Comparison of ENCODE assay signal across 1 cellular context in the genomic region with DNA sequence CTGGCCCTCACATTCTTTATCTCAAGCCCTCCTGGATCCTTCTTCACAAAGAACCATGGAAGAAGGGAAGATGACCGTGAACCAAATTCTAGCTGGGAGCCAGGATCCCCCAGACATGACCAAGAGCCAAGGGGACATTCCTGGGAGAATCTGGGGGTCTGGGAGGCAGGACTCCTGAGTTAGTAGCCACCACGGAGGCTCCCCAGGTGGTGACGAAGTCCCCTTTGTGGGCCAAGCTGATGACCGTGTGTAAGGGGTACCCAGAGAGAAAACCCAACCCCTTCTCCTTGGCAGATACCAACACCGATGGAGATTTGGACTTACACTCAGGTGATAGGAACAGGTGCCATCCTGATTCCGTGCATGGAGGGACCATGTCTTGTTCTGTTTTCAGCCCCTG.
TF ChIP-seq lines count a peak whose summit lies in the region.

No MANE protein-coding gene starts in this region.

TF ChIP-seq in GM23338, 12 proteins besides CTCF, POLR2A, EP300 and RAD21 (continued from another document):
- TF ChIP-seq, protein P1, sequence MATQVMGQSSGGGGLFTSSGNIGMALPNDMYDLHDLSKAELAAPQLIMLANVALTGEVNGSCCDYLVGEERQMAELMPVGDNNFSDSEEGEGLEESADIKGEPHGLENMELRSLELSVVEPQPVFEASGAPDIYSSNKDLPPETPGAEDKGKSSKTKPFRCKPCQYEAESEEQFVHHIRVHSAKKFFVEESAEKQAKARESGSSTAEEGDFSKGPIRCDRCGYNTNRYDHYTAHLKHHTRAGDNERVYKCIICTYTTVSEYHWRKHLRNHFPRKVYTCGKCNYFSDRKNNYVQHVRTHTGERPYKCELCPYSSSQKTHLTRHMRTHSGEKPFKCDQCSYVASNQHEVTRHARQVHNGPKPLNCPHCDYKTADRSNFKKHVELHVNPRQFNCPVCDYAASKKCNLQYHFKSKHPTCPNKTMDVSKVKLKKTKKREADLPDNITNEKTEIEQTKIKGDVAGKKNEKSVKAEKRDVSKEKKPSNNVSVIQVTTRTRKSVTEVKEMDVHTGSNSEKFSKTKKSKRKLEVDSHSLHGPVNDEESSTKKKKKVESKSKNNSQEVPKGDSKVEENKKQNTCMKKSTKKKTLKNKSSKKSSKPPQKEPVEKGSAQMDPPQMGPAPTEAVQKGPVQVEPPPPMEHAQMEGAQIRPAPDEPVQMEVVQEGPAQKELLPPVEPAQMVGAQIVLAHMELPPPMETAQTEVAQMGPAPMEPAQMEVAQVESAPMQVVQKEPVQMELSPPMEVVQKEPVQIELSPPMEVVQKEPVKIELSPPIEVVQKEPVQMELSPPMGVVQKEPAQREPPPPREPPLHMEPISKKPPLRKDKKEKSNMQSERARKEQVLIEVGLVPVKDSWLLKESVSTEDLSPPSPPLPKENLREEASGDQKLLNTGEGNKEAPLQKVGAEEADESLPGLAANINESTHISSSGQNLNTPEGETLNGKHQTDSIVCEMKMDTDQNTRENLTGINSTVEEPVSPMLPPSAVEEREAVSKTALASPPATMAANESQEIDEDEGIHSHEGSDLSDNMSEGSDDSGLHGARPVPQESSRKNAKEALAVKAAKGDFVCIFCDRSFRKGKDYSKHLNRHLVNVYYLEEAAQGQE (IDR thresholded peaks at IDR 0.05; ENCODE audit: unreplicated experiment) = no peak
- TF ChIP-seq NANOG (IDR thresholded peaks at IDR 0.05; ENCODE audit: borderline replicate concordance) (no peak), POLR2AphosphoS5 (IDR thresholded peaks at IDR 0.05; ENCODE audit: low read depth) (no peak), EZH2 (IDR thresholded peaks at IDR 0.05; ENCODE audit: low read depth, unreplicated experiment) (no peak), ZNF114 (CRISPR knock-in tag; IDR thresholded peaks at IDR 0.05) (no peak), CREB1 (CRISPR knock-in tag; IDR thresholded peaks at IDR 0.05; ENCODE audit: low read depth) (no peak), ZNF331 (CRISPR knock-in tag; IDR thresholded peaks at IDR 0.05; ENCODE audit: low read depth) (no peak), EZH2phosphoT487 (IDR thresholded peaks at IDR 0.05; ENCODE audit: unreplicated experiment) (no peak)
- TF ChIP-seq, protein P2, sequence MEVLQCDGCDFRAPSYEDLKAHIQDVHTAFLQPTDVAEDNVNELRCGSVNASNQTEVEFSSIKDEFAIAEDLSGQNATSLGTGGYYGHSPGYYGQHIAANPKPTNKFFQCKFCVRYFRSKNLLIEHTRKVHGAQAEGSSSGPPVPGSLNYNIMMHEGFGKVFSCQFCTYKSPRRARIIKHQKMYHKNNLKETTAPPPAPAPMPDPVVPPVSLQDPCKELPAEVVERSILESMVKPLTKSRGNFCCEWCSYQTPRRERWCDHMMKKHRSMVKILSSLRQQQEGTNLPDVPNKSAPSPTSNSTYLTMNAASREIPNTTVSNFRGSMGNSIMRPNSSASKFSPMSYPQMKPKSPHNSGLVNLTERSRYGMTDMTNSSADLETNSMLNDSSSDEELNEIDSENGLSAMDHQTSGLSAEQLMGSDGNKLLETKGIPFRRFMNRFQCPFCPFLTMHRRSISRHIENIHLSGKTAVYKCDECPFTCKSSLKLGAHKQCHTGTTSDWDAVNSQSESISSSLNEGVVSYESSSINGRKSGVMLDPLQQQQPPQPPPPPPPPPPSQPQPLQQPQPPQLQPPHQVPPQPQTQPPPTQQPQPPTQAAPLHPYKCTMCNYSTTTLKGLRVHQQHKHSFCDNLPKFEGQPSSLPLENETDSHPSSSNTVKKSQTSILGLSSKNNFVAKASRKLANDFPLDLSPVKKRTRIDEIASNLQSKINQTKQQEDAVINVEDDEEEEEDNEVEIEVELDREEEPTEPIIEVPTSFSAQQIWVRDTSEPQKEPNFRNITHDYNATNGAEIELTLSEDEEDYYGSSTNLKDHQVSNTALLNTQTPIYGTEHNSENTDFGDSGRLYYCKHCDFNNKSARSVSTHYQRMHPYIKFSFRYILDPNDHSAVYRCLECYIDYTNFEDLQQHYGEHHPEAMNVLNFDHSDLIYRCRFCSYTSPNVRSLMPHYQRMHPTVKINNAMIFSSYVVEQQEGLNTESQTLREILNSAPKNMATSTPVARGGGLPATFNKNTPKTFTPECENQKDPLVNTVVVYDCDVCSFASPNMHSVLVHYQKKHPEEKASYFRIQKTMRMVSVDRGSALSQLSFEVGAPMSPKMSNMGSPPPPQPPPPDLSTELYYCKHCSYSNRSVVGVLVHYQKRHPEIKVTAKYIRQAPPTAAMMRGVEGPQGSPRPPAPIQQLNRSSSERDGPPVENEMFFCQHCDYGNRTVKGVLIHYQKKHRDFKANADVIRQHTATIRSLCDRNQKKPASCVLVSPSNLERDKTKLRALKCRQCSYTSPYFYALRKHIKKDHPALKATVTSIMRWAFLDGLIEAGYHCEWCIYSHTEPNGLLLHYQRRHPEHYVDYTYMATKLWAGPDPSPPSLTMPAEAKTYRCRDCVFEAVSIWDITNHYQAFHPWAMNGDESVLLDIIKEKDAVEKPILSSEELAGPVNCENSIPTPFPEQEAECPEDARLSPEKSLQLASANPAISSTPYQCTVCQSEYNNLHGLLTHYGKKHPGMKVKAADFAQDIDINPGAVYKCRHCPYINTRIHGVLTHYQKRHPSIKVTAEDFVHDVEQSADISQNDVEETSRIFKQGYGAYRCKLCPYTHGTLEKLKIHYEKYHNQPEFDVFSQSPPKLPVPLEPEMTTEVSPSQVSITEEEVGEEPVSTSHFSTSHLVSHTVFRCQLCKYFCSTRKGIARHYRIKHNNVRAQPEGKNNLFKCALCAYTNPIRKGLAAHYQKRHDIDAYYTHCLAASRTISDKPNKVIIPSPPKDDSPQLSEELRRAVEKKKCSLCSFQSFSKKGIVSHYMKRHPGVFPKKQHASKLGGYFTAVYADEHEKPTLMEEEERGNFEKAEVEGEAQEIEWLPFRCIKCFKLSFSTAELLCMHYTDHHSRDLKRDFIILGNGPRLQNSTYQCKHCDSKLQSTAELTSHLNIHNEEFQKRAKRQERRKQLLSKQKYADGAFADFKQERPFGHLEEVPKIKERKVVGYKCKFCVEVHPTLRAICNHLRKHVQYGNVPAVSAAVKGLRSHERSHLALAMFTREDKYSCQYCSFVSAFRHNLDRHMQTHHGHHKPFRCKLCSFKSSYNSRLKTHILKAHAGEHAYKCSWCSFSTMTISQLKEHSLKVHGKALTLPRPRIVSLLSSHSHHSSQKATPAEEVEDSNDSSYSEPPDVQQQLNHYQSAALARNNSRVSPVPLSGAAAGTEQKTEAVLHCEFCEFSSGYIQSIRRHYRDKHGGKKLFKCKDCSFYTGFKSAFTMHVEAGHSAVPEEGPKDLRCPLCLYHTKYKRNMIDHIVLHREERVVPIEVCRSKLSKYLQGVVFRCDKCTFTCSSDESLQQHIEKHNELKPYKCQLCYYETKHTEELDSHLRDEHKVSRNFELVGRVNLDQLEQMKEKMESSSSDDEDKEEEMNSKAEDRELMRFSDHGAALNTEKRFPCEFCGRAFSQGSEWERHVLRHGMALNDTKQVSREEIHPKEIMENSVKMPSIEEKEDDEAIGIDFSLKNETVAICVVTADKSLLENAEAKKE (CRISPR knock-in tag; IDR thresholded peaks at IDR 0.05) = no peak
